1 cellular context compared by ENCODE assay signal in the genomic region with DNA sequence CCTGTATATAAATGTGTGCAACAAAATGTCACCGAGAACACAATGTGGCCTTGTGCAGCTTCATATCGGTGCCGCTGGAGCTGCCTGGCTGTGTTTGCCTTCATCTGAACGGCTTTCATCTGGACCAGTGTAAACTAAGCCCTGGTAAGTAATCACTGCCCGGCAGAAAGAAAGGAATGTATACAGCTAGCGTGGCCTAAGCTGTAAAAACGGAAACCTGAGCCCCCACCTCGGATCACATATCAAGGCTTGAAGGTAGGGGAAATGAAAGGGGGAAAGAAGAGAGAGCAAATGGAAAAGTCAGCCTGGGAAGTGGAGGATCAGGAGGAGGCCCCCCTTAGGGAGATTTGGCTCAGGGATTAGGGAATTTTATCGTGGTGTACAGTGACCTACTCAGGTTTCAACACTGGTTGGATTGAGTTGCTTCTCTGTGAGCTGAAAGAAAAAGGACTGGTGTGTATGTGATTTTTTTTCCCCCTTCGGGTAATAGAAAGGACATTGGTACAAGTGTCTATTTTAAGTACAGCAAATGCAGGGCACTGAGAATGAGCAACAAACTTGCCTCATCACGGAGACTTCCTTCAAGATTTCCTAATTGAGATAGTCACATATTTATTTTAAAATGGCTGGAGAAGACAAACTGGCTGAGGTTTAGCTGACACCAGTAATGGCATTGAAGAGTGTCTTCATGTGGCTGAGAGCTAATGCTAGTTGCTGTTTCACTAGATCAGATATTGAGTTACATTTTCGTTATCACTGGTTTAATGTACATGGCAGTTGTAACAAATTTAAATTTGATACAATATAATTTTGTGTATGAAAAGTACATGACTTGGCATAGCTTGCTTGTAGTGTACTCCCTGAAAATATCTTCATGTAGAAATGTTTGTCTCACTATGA.
TF ChIP-seq lines count a peak whose summit lies in the region.

No MANE protein-coding gene starts in this region.

TF ChIP-seq in HepG2, 621 proteins besides CTCF, POLR2A, EP300 and RAD21 (continued from another document and continues in another):
- peak; percentile 13; the same call in 1 of the 2 replicates for TF ChIP-seq ZNF652 (CRISPR knock-in tag; IDR thresholded peaks at IDR 0.05; ENCODE audit: borderline replicate concordance, low read depth)
- no peak for TF ChIP-seq MTA1 (CRISPR knock-in tag; IDR thresholded peaks at IDR 0.05; ENCODE audit: borderline replicate concordance)
- TF ChIP-seq, protein P1, sequence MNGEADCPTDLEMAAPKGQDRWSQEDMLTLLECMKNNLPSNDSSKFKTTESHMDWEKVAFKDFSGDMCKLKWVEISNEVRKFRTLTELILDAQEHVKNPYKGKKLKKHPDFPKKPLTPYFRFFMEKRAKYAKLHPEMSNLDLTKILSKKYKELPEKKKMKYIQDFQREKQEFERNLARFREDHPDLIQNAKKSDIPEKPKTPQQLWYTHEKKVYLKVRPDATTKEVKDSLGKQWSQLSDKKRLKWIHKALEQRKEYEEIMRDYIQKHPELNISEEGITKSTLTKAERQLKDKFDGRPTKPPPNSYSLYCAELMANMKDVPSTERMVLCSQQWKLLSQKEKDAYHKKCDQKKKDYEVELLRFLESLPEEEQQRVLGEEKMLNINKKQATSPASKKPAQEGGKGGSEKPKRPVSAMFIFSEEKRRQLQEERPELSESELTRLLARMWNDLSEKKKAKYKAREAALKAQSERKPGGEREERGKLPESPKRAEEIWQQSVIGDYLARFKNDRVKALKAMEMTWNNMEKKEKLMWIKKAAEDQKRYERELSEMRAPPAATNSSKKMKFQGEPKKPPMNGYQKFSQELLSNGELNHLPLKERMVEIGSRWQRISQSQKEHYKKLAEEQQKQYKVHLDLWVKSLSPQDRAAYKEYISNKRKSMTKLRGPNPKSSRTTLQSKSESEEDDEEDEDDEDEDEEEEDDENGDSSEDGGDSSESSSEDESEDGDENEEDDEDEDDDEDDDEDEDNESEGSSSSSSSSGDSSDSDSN (CRISPR knock-in tag; IDR thresholded peaks at IDR 0.05), result peak; percentile 70
- no peak for TF ChIP-seq ZNF83 (CRISPR knock-in tag; IDR thresholded peaks at IDR 0.05; ENCODE audit: borderline replicate concordance)
- TF ChIP-seq, protein P2, sequence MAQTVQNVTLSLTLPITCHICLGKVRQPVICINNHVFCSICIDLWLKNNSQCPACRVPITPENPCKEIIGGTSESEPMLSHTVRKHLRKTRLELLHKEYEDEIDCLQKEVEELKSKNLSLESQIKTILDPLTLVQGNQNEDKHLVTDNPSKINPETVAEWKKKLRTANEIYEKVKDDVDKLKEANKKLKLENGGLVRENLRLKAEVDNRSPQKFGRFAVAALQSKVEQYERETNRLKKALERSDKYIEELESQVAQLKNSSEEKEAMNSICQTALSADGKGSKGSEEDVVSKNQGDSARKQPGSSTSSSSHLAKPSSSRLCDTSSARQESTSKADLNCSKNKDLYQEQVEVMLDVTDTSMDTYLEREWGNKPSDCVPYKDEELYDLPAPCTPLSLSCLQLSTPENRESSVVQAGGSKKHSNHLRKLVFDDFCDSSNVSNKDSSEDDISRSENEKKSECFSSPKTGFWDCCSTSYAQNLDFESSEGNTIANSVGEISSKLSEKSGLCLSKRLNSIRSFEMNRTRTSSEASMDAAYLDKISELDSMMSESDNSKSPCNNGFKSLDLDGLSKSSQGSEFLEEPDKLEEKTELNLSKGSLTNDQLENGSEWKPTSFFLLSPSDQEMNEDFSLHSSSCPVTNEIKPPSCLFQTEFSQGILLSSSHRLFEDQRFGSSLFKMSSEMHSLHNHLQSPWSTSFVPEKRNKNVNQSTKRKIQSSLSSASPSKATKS (CRISPR knock-in tag; IDR thresholded peaks at IDR 0.05), result no peak
- no peak for TF ChIP-seq WIZ (CRISPR knock-in tag; IDR thresholded peaks at IDR 0.05)
- TF ChIP-seq RELA (CRISPR knock-in tag; IDR thresholded peaks at IDR 0.05), result peak; percentile 46; the same call in 1 of the 2 replicates
- TF ChIP-seq, protein P3, sequence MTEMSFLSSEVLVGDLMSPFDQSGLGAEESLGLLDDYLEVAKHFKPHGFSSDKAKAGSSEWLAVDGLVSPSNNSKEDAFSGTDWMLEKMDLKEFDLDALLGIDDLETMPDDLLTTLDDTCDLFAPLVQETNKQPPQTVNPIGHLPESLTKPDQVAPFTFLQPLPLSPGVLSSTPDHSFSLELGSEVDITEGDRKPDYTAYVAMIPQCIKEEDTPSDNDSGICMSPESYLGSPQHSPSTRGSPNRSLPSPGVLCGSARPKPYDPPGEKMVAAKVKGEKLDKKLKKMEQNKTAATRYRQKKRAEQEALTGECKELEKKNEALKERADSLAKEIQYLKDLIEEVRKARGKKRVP (CRISPR knock-in tag; IDR thresholded peaks at IDR 0.05), result peak in 1 of 2 experiments; percentile 78; a peak in 1 of 4 replicates
- TF ChIP-seq ZNF782 (CRISPR knock-in tag; IDR thresholded peaks at IDR 0.05; ENCODE audit: borderline replicate concordance), result no peak
- TF ChIP-seq, protein P4, sequence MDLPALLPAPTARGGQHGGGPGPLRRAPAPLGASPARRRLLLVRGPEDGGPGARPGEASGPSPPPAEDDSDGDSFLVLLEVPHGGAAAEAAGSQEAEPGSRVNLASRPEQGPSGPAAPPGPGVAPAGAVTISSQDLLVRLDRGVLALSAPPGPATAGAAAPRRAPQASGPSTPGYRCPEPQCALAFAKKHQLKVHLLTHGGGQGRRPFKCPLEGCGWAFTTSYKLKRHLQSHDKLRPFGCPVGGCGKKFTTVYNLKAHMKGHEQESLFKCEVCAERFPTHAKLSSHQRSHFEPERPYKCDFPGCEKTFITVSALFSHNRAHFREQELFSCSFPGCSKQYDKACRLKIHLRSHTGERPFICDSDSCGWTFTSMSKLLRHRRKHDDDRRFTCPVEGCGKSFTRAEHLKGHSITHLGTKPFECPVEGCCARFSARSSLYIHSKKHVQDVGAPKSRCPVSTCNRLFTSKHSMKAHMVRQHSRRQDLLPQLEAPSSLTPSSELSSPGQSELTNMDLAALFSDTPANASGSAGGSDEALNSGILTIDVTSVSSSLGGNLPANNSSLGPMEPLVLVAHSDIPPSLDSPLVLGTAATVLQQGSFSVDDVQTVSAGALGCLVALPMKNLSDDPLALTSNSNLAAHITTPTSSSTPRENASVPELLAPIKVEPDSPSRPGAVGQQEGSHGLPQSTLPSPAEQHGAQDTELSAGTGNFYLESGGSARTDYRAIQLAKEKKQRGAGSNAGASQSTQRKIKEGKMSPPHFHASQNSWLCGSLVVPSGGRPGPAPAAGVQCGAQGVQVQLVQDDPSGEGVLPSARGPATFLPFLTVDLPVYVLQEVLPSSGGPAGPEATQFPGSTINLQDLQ (CRISPR knock-in tag; IDR thresholded peaks at IDR 0.05), result no peak
- TF ChIP-seq, protein P5, sequence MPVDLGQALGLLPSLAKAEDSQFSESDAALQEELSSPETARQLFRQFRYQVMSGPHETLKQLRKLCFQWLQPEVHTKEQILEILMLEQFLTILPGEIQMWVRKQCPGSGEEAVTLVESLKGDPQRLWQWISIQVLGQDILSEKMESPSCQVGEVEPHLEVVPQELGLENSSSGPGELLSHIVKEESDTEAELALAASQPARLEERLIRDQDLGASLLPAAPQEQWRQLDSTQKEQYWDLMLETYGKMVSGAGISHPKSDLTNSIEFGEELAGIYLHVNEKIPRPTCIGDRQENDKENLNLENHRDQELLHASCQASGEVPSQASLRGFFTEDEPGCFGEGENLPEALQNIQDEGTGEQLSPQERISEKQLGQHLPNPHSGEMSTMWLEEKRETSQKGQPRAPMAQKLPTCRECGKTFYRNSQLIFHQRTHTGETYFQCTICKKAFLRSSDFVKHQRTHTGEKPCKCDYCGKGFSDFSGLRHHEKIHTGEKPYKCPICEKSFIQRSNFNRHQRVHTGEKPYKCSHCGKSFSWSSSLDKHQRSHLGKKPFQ (CRISPR knock-in tag; IDR thresholded peaks at IDR 0.05; ENCODE audit: insufficient replicate concordance), result no peak
- TF ChIP-seq MAFF (IDR thresholded peaks at IDR 0.05; ENCODE audit: low read depth, low read length), result no peak
- no peak for TF ChIP-seq ATRX (CRISPR knock-in tag; IDR thresholded peaks at IDR 0.05; ENCODE audit: borderline replicate concordance)
- peak; percentile 61; the same call in 1 of the 2 replicates for TF ChIP-seq ZMYM3 (CRISPR knock-in tag; IDR thresholded peaks at IDR 0.05)
- TF ChIP-seq MBNL3 (CRISPR knock-in tag; conservative IDR thresholded peaks at IDR 0.05), result no peak
- 0 out of 2 replicates have a peak, but pooled peaks have one; percentile 9 for TF ChIP-seq LCORL (IDR thresholded peaks at IDR 0.05)
- TF ChIP-seq LCORL (CRISPR knock-in tag; IDR thresholded peaks at IDR 0.05), result peak; percentile 71
- TF ChIP-seq, protein P6, sequence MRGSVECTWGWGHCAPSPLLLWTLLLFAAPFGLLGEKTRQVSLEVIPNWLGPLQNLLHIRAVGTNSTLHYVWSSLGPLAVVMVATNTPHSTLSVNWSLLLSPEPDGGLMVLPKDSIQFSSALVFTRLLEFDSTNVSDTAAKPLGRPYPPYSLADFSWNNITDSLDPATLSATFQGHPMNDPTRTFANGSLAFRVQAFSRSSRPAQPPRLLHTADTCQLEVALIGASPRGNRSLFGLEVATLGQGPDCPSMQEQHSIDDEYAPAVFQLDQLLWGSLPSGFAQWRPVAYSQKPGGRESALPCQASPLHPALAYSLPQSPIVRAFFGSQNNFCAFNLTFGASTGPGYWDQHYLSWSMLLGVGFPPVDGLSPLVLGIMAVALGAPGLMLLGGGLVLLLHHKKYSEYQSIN (CRISPR knock-in tag; IDR thresholded peaks at IDR 0.05; ENCODE audit: borderline replicate concordance), result no peak
- TF ChIP-seq, protein P7, sequence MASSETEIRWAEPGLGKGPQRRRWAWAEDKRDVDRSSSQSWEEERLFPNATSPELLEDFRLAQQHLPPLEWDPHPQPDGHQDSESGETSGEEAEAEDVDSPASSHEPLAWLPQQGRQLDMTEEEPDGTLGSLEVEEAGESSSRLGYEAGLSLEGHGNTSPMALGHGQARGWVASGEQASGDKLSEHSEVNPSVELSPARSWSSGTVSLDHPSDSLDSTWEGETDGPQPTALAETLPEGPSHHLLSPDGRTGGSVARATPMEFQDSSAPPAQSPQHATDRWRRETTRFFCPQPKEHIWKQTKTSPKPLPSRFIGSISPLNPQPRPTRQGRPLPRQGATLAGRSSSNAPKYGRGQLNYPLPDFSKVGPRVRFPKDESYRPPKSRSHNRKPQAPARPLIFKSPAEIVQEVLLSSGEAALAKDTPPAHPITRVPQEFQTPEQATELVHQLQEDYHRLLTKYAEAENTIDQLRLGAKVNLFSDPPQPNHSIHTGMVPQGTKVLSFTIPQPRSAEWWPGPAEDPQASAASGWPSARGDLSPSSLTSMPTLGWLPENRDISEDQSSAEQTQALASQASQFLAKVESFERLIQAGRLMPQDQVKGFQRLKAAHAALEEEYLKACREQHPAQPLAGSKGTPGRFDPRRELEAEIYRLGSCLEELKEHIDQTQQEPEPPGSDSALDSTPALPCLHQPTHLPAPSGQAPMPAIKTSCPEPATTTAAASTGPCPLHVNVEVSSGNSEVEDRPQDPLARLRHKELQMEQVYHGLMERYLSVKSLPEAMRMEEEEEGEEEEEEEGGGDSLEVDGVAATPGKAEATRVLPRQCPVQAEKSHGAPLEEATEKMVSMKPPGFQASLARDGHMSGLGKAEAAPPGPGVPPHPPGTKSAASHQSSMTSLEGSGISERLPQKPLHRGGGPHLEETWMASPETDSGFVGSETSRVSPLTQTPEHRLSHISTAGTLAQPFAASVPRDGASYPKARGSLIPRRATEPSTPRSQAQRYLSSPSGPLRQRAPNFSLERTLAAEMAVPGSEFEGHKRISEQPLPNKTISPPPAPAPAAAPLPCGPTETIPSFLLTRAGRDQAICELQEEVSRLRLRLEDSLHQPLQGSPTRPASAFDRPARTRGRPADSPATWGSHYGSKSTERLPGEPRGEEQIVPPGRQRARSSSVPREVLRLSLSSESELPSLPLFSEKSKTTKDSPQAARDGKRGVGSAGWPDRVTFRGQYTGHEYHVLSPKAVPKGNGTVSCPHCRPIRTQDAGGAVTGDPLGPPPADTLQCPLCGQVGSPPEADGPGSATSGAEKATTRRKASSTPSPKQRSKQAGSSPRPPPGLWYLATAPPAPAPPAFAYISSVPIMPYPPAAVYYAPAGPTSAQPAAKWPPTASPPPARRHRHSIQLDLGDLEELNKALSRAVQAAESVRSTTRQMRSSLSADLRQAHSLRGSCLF (CRISPR knock-in tag; IDR thresholded peaks at IDR 0.05; ENCODE audit: borderline replicate concordance), result no peak
- TF ChIP-seq ZNF629 (CRISPR knock-in tag; conservative IDR thresholded peaks at IDR 0.05), result peak; percentile 52
- TF ChIP-seq, protein P8, sequence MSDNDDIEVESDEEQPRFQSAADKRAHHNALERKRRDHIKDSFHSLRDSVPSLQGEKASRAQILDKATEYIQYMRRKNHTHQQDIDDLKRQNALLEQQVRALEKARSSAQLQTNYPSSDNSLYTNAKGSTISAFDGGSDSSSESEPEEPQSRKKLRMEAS (IDR thresholded peaks at IDR 0.05), result peak; percentile 65
- TF ChIP-seq, protein P9, sequence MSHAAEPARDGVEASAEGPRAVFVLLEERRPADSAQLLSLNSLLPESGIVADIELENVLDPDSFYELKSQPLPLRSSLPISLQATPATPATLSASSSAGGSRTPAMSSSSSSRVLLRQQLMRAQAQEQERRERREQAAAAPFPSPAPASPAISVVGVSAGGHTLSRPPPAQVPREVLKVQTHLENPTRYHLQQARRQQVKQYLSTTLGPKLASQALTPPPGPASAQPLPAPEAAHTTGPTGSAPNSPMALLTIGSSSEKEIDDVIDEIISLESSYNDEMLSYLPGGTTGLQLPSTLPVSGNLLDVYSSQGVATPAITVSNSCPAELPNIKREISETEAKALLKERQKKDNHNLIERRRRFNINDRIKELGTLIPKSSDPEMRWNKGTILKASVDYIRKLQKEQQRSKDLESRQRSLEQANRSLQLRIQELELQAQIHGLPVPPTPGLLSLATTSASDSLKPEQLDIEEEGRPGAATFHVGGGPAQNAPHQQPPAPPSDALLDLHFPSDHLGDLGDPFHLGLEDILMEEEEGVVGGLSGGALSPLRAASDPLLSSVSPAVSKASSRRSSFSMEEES (CRISPR knock-in tag; IDR thresholded peaks at IDR 0.05), result peak; percentile 26; the same call in 1 of the 2 replicates
- no peak for TF ChIP-seq POLR2AphosphoS2 (IDR thresholded peaks at IDR 0.05; ENCODE audit: low read depth, low read length)
- TF ChIP-seq CENPX (CRISPR knock-in tag; IDR thresholded peaks at IDR 0.05), result no peak
- no peak for TF ChIP-seq AHR (CRISPR knock-in tag; IDR thresholded peaks at IDR 0.05)
- peak; percentile 84 for TF ChIP-seq ZMYM4 (CRISPR knock-in tag; IDR thresholded peaks at IDR 0.05)
- TF ChIP-seq RFX3 (CRISPR knock-in tag; IDR thresholded peaks at IDR 0.05), result no peak
- TF ChIP-seq POGZ (CRISPR knock-in tag; IDR thresholded peaks at IDR 0.05), result peak; percentile 57
- TF ChIP-seq ADNP (CRISPR knock-in tag; IDR thresholded peaks at IDR 0.05), result no peak
- TF ChIP-seq ETV5 (CRISPR knock-in tag; IDR thresholded peaks at IDR 0.05; ENCODE audit: borderline replicate concordance), result peak; percentile 52; the same call in 1 of the 2 replicates
- TF ChIP-seq, protein P10, sequence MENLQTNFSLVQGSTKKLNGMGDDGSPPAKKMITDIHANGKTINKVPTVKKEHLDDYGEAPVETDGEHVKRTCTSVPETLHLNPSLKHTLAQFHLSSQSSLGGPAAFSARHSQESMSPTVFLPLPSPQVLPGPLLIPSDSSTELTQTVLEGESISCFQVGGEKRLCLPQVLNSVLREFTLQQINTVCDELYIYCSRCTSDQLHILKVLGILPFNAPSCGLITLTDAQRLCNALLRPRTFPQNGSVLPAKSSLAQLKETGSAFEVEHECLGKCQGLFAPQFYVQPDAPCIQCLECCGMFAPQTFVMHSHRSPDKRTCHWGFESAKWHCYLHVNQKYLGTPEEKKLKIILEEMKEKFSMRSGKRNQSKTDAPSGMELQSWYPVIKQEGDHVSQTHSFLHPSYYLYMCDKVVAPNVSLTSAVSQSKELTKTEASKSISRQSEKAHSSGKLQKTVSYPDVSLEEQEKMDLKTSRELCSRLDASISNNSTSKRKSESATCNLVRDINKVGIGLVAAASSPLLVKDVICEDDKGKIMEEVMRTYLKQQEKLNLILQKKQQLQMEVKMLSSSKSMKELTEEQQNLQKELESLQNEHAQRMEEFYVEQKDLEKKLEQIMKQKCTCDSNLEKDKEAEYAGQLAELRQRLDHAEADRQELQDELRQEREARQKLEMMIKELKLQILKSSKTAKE (CRISPR knock-in tag; IDR thresholded peaks at IDR 0.05; ENCODE audit: borderline replicate concordance), result peak; percentile 72; the same call in 1 of the 2 replicates
- TF ChIP-seq TMF1 (CRISPR knock-in tag; IDR thresholded peaks at IDR 0.05; ENCODE audit: low read depth), result no peak
- TF ChIP-seq ZNF777 (CRISPR knock-in tag; IDR thresholded peaks at IDR 0.05), result 0 out of 2 replicates have a peak, but pooled peaks have one; percentile 31
